In the genomic region with DNA sequence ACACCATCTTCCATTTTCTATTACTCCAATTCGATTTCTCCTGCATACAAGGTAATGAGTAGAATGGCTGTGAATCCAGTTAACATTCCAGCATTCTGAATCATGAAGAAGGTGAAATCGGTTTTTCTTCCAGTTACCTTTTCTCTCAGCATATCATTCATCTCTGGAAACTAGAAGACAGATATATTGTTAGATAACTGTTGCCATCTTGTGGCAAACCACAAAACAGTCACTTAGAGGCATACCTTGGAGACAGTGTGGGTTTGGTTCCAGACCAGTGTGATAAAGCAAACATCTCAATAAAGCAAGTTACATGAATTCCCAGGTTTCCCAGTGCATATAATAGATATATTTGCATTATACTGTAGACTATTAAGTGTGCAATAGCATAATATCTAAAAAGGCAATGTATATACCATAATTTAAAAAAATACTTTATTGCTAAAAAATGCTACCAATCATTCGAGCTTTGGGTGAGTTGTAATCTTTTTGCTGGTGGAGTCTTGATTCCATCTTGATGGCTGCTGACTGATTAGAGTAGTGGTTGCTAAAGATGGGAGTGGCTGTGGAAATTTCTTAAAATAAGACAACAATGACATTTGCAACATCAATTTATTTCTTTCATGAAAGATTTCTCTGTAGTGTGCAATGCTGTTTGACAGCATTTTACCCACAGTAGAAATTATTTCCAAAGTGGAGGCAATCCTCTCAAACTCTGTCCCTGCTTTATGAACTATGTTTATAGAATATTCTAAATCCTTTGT, we compare ENCODE assay signal across 1 cellular context.
TF ChIP-seq lines count a peak whose summit lies in the region.

No MANE protein-coding gene starts in this region.

TF ChIP-seq in H1, 55 proteins besides CTCF, POLR2A, EP300 and RAD21:
- TF ChIP-seq CHD7 (IDR thresholded peaks at IDR 0.05; ENCODE audit: insufficient replicate concordance, low read length) = no peak
- TF ChIP-seq KDM5A (IDR thresholded peaks at IDR 0.05; ENCODE audit: low read length) = no peak
- peak; percentile 44; the same call in 1 of the 2 replicates for TF ChIP-seq TEAD4 (IDR thresholded peaks at IDR 0.05; ENCODE audit: low read depth, low read length)
- TF ChIP-seq EZH2 (IDR thresholded peaks at IDR 0.05; ENCODE audit: low read depth, low read length, severe bottlenecking) = no peak
- TF ChIP-seq POU5F1 (IDR thresholded peaks at IDR 0.05; ENCODE audit: low read depth, low read length) = no peak
- TF ChIP-seq ATF3 (IDR thresholded peaks at IDR 0.05; ENCODE audit: insufficient read depth, low read depth, low read length) = no peak
- no peak for TF ChIP-seq FOSL1 (IDR thresholded peaks at IDR 0.05; ENCODE audit: insufficient read depth, low read depth, low read length)
- TF ChIP-seq CEBPB (IDR thresholded peaks at IDR 0.05; ENCODE audit: low read depth, low read length) = no peak
TF ChIP-seq in H1: peak in this region for 1.
